9 cellular contexts compared by ENCODE assay signal in the genomic region with DNA sequence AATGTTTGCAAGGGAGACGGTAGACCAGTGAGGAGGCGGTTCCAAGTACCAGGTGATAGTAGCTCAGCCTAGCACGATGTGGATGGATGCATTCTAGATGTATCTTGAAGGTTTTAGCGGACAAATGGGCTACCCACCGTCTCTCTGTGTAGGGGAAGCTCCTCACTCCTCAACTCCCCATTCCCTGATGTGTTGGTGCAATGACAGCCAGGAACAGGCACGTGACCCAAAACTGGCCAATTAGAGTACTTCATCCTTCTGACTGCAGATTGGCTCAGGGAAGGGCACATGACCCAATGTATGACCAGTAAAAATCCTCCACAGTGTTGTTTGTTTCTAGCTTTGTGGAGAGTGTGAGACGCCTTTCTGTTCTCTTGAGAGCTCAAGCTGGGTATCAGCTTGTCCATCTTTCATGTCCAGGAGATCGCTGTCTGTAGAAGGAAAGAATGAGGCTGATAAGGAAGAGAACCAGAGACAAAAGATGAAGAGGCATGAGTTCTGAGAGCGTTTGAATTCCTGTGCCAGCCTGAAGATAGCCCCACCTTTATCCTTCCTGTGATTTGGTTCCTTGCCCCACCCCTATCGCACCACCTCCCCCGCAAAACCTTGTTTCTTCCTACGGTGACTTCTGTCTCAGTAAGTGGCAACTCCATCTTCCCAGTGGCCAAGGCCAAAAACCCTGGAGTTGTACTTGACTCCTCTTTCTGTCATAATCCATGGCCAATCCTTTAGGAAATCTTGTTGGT. TPM values are rescaled to one million over a fixed set of nuclear protein-coding genes. Genes with fewer than 3 reads are reported as not detected.
DNase-seq lines count a peak whose midpoint lies in the region; ATAC-seq and TF ChIP-seq lines count a peak whose summit lies in the region.
"Had no signal": no experiment of that assay in that cellular context is flagged by ENCODE, and none has a peak within 500 bp of the region (broad histone marks: within the 10 kb centered on the region; RNA-seq: fewer than 3 reads in every experiment).

No MANE protein-coding gene starts in this region.

- no peaks in the 10 kb centered on the region for H3K27me3 ChIP-seq in muscle layer of duodenum (ENCODE audit: low read depth, low read length)
- no peaks in the 10 kb centered on the region for H3K27me3 ChIP-seq in upper lobe of right lung

- no peaks in the 10 kb centered on the region for H3K27me3 Mint-ChIP-seq in activated T-helper 1 cell treated with anti-CD3 and anti-CD28 coated beads, Interleukin-12 subunit alpha, Interleukin-12 subunit beta, Interleukin-2, Interleukin-4 antibody, amounts not matched to agents 30 ng/mL and 10 ng/mL and 1 ng/mL, durations not matched to agents 14 hours and 24 hours and 36 hours (ENCODE audit: insufficient read depth)

- peaks cover 18% of the 10 kb centered on the region for H3K4me1 Mint-ChIP-seq in activated T-helper 1 cell treated with anti-CD3 and anti-CD28 coated beads, Interleukin-12 subunit alpha, Interleukin-12 subunit beta, Interleukin-2, Interleukin-4 antibody, amounts not matched to agents 30 ng/mL and 10 ng/mL and 1 ng/mL, durations not matched to agents 14 hours and 24 hours and 36 hours (ENCODE audit: low read depth)

- peaks cover 32 to 35% of the 10 kb centered on the region in 2 donors for H3K4me1 ChIP-seq in muscle layer of duodenum (ENCODE audit: control insufficient read depth in 1 of 2, insufficient read depth in 2 of 2, low read length in 2 of 2)
- peaks cover 39% of the 10 kb centered on the region for H3K4me1 ChIP-seq in upper lobe of right lung

- intact Hi-C loops in activated T-helper 1 cell treated with anti-CD3 and anti-CD28 coated beads, Interleukin-12 subunit alpha, Interleukin-12 subunit beta, Interleukin-2, Interleukin-4 antibody, amounts not matched to agents 30 ng/mL and 10 ng/mL and 1 ng/mL, durations not matched to agents 14 hours and 24 hours and 36 hours (cut with micrococcal nuclease) = loop anchor here (1.0 kb wide), 2 partner anchors 8 to 18 kb away; partner anchors contain the start of gene AURKB
- intact Hi-C loops in upper lobe of right lung (cut with DNase I) = no loop called here

- no peaks in the 10 kb centered on the region for H3K9me3 Mint-ChIP-seq in activated T-helper 1 cell treated with anti-CD3 and anti-CD28 coated beads, Interleukin-12 subunit alpha, Interleukin-12 subunit beta, Interleukin-2, Interleukin-4 antibody, amounts not matched to agents 30 ng/mL and 10 ng/mL and 1 ng/mL, durations not matched to agents 14 hours and 24 hours and 36 hours

- peak overlapping the region; percentile 40 for H3K4me3 ChIP-seq in fibroblast of pulmonary artery (replicated peaks; ENCODE audit: low read depth, low read length)
- peak overlapping the region; percentile 45 to 52 for H3K4me3 ChIP-seq in muscle layer of duodenum (ENCODE audit: low read depth in 1 of 2, low read length in 2 of 2)
- peak overlapping the region; percentile 40 for H3K4me3 ChIP-seq in upper lobe of right lung

- ATAC-seq in HG03342 (IDR thresholded peaks at IDR 0.05; ENCODE audit: unreplicated experiment) (peak; percentile 31), upper lobe of right lung (peak; percentile 55), HG03095 (IDR thresholded peaks at IDR 0.05; ENCODE audit: unreplicated experiment) (no peak)

- DNase-seq in GM10266 (ENCODE audit: extremely low spot score) = peak; percentile 72
- peak; percentile 99 for DNase-seq in NCI-H82 treated with DMSO at 0.1 percent for 48 hours (lab: John Stamatoyannopoulos, UW; ENCODE audit: unreplicated experiment)
- peak; percentile 73 for DNase-seq in activated T-helper 1 cell treated with anti-CD3 and anti-CD28 coated beads, Interleukin-12 subunit alpha, Interleukin-12 subunit beta, Interleukin-2, Interleukin-4 antibody, amounts not matched to agents 30 ng/mL and 10 ng/mL and 1 ng/mL, durations not matched to agents 14 hours and 24 hours and 36 hours (ENCODE audit: low spot score)
- DNase-seq in fibroblast of pulmonary artery (ENCODE audit: low read depth) = peak; percentile 93
- DNase-seq in upper lobe of right lung = peak; percentile 69

- H3K9me3 ChIP-seq in muscle layer of duodenum (ENCODE audit: control insufficient read depth in 1 of 2, low read length in 2 of 2) = no peaks in the 10 kb centered on the region
- no peaks in the 10 kb centered on the region for H3K9me3 ChIP-seq in upper lobe of right lung

- H3K27ac ChIP-seq in muscle layer of duodenum (ENCODE audit: low read length) = peak overlapping the region; percentile 64
- H3K27ac ChIP-seq in upper lobe of right lung = peak overlapping the region; percentile 85

- H3K4me3 Mint-ChIP-seq in activated T-helper 1 cell treated with anti-CD3 and anti-CD28 coated beads, Interleukin-12 subunit alpha, Interleukin-12 subunit beta, Interleukin-2, Interleukin-4 antibody, amounts not matched to agents 30 ng/mL and 10 ng/mL and 1 ng/mL, durations not matched to agents 14 hours and 24 hours and 36 hours = no peak overlapping the region
- H3K4me3 Mint-ChIP-seq: brain had no signal

- H3K27ac Mint-ChIP-seq in activated T-helper 1 cell treated with anti-CD3 and anti-CD28 coated beads, Interleukin-12 subunit alpha, Interleukin-12 subunit beta, Interleukin-2, Interleukin-4 antibody, amounts not matched to agents 30 ng/mL and 10 ng/mL and 1 ng/mL, durations not matched to agents 14 hours and 24 hours and 36 hours = no peak overlapping the region
- H3K27ac Mint-ChIP-seq: brain had no signal

- no peaks in the 10 kb centered on the region for H3K36me3 Mint-ChIP-seq in activated T-helper 1 cell treated with anti-CD3 and anti-CD28 coated beads, Interleukin-12 subunit alpha, Interleukin-12 subunit beta, Interleukin-2, Interleukin-4 antibody, amounts not matched to agents 30 ng/mL and 10 ng/mL and 1 ng/mL, durations not matched to agents 14 hours and 24 hours and 36 hours (ENCODE audit: low read depth)
- H3K36me3 Mint-ChIP-seq: brain had no signal

- TF ChIP-seq CTCF in GM10266 (IDR thresholded peaks at IDR 0.05; ENCODE audit: control insufficient read depth, insufficient read depth, low read depth, missing control alignments) = no peak
- TF ChIP-seq CTCF in fibroblast of pulmonary artery (IDR thresholded peaks at IDR 0.05; ENCODE audit: low read length, missing control alignments) = no peak
- no peak for TF ChIP-seq CTCF in upper lobe of right lung (IDR thresholded peaks at IDR 0.05)

- H3K36me3 ChIP-seq in muscle layer of duodenum (ENCODE audit: control insufficient read depth in 1 of 2, insufficient read depth in 2 of 2, low read length in 2 of 2) (no peaks in the 10 kb centered on the region), upper lobe of right lung (no peaks in the 10 kb centered on the region)

RNA-seq across cellular contexts. Expression of gene BORCS6, which starts 2.3 kb away (rescaled TPM):
- 6.3 and 6.7 TPM in 2 replicates for total RNA-seq in activated T-helper 1 cell treated with anti-CD3 and anti-CD28 coated beads, Interleukin-12 subunit alpha, Interleukin-12 subunit beta, Interleukin-2, Interleukin-4 antibody, amounts not matched to agents 30 ng/mL and 10 ng/mL and 1 ng/mL, durations not matched to agents 14 hours and 24 hours and 36 hours
- 7.8 TPM for total RNA-seq in upper lobe of right lung

RNA-seq across cellular contexts. Expression of gene TMEM107, which starts 16.1 kb away (rescaled TPM):
- total RNA-seq in activated T-helper 1 cell treated with anti-CD3 and anti-CD28 coated beads, Interleukin-12 subunit alpha, Interleukin-12 subunit beta, Interleukin-2, Interleukin-4 antibody, amounts not matched to agents 30 ng/mL and 10 ng/mL and 1 ng/mL, durations not matched to agents 14 hours and 24 hours and 36 hours = 19.3 and 20.8 TPM in 2 replicates
- total RNA-seq in upper lobe of right lung = 9.3 TPM

RNA-seq across cellular contexts. Expression of gene AURKB, which starts 18.1 kb away (rescaled TPM):
- 82.2 and 88.7 TPM in 2 replicates for total RNA-seq in activated T-helper 1 cell treated with anti-CD3 and anti-CD28 coated beads, Interleukin-12 subunit alpha, Interleukin-12 subunit beta, Interleukin-2, Interleukin-4 antibody, amounts not matched to agents 30 ng/mL and 10 ng/mL and 1 ng/mL, durations not matched to agents 14 hours and 24 hours and 36 hours
- total RNA-seq in upper lobe of right lung = 1.4 TPM

RNA-seq across cellular contexts. Expression of gene VAMP2, which starts 29.5 kb away (rescaled TPM):
- 54.7 and 55.9 TPM in 2 replicates for total RNA-seq in activated T-helper 1 cell treated with anti-CD3 and anti-CD28 coated beads, Interleukin-12 subunit alpha, Interleukin-12 subunit beta, Interleukin-2, Interleukin-4 antibody, amounts not matched to agents 30 ng/mL and 10 ng/mL and 1 ng/mL, durations not matched to agents 14 hours and 24 hours and 36 hours
- 78.1 TPM for total RNA-seq in upper lobe of right lung

RNA-seq across cellular contexts. Expression of gene PER1, which starts 40.0 kb away (rescaled TPM):
- total RNA-seq in activated T-helper 1 cell treated with anti-CD3 and anti-CD28 coated beads, Interleukin-12 subunit alpha, Interleukin-12 subunit beta, Interleukin-2, Interleukin-4 antibody, amounts not matched to agents 30 ng/mL and 10 ng/mL and 1 ng/mL, durations not matched to agents 14 hours and 24 hours and 36 hours = 36.9 and 37.4 TPM in 2 replicates
- total RNA-seq in upper lobe of right lung = 350 TPM

Comparison
In these comparisons a context has a peak if more than half of its experiments do, and no peak if none do; other contexts are left out.
1. RNA of gene AURKB, which starts 18.1 kb away (total RNA-seq): 82.2 to 88.7 TPM in activated T-helper 1 cell treated with anti-CD3 and anti-CD28 coated beads, Interleukin-12 subunit alpha, Interleukin-12 subunit beta, Interleukin-2, Interleukin-4 antibody, amounts not matched to agents 30 ng/mL and 10 ng/mL and 1 ng/mL, durations not matched to agents 14 hours and 24 hours and 36 hours; 1.4 TPM in upper lobe of right lung (single experiment); every median in the first group is over 10 times any median in the second.
2. Peak in every context shown above with its lines, with median percentiles within 50 percentile points of each other: DNase-seq and H3K4me3 ChIP-seq.